In genomic region chr3:46892285-46893145, GRCh38 we compare ENCODE assay signal across 1 cellular context.
A peak's percentile ranks its signal among the peaks of the same experiment; 100 is the strongest.
TF ChIP-seq lines count a peak whose summit lies in the region.

No MANE protein-coding gene starts in this region.

TF ChIP-seq in HepG2, 621 proteins besides CTCF, POLR2A, EP300 and RAD21:
- TF ChIP-seq ZFP91 (CRISPR knock-in tag; IDR thresholded peaks at IDR 0.05; ENCODE audit: borderline replicate concordance), result 0 out of 2 replicates have a peak, but pooled peaks have one; percentile 18
- TF ChIP-seq ZNF687 (CRISPR knock-in tag; IDR thresholded peaks at IDR 0.05), result peak; percentile 67
- no peak for TF ChIP-seq ZNF713 (CRISPR knock-in tag; IDR thresholded peaks at IDR 0.05)
- peak; percentile 24; the same call in 1 of the 2 replicates for TF ChIP-seq KDM2A (CRISPR knock-in tag; IDR thresholded peaks at IDR 0.05; ENCODE audit: borderline replicate concordance, low read depth)
- no peak for TF ChIP-seq MXD1 (CRISPR knock-in tag; IDR thresholded peaks at IDR 0.05)
- TF ChIP-seq CBX2 (IDR thresholded peaks at IDR 0.05; ENCODE audit: low read depth, low read length), result no peak
- TF ChIP-seq CBX2 (CRISPR knock-in tag; IDR thresholded peaks at IDR 0.05; ENCODE audit: low read depth), result no peak
- 0 out of 2 replicates have a peak, but pooled peaks have one; percentile 42 for TF ChIP-seq ZNF292 (CRISPR knock-in tag; IDR thresholded peaks at IDR 0.05; ENCODE audit: borderline replicate concordance, low read depth)
- TF ChIP-seq ZBTB14 (CRISPR knock-in tag; IDR thresholded peaks at IDR 0.05), result peak; percentile 83
- peak; percentile 69 for TF ChIP-seq BHLHE40 (IDR thresholded peaks at IDR 0.05; ENCODE audit: low read length)
- TF ChIP-seq NR0B2 (CRISPR knock-in tag; IDR thresholded peaks at IDR 0.05), result 0 out of 2 replicates have a peak, but pooled peaks have one; percentile 28
- TF ChIP-seq EZH2 (conservative IDR thresholded peaks at IDR 0.05; ENCODE audit: low read depth, low read length), result 0 out of 2 replicates have a peak, but pooled peaks have one; percentile 18
